Comparison of ENCODE assay signal across 19 cellular contexts in the genomic region with DNA sequence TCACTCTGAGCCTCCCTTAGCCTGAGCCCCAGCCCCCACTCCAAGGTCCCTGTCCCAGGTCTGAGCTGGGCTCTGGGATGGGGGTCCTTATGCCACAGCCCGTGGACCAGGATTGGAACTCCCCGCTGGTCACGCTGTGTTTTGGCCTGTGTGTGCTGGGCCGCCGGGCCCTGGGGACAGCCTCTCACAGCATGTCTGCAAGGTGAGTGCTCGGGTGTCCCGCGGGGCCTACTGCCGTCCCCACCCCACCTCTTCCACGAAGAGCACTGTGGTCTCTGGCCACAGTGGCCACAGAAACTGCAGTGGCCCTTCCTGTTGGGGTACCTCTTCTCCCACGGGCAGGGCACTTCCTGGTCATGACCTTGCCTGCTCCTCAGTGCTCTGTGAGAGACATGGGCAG. TPM values are rescaled to one million over a fixed set of nuclear protein-coding genes. Genes with fewer than 3 reads are reported as not detected.
"Had no signal": no experiment of that assay in that cellular context is flagged by ENCODE, and none has a peak within 500 bp of the region (broad histone marks: within the 10 kb centered on the region; RNA-seq: fewer than 3 reads in every experiment).

No MANE protein-coding gene starts in this region.

- H3K27ac Mint-ChIP-seq: memory B cell, type B pancreatic cell had no signal

- H3K4me3 Mint-ChIP-seq: dendritic cell treated with granulocyte-macrophage colony-stimulating factor and Interleukin-4, amounts not matched to agents 40 ng/mL and 50 ng/mL, for 4 days; memory B cell; stimulated activated naive CD8-positive, alpha-beta T cell treated with anti-CD3 and anti-CD28 coated beads, Interleukin-15, amount 100 ng/mL, for 72 hours; type B pancreatic cell had no signal

- ATAC-seq: left ventricle myocardium superior; mucosa of descending colon; stimulated activated naive CD8-positive, alpha-beta T cell treated with anti-CD3 and anti-CD28 coated beads, Interleukin-15, amount 100 ng/mL, for 72 hours had no signal

- H3K27ac ChIP-seq: right atrium auricular region, skin epidermis had no signal

- H3K9me3 Mint-ChIP-seq: dendritic cell treated with granulocyte-macrophage colony-stimulating factor and Interleukin-4, amounts not matched to agents 40 ng/mL and 50 ng/mL, for 4 days; memory B cell; naive thymus-derived CD8-positive, alpha-beta T cell; stimulated activated naive CD8-positive, alpha-beta T cell treated with anti-CD3 and anti-CD28 coated beads, Interleukin-15, amount 100 ng/mL, for 72 hours; type B pancreatic cell had no signal

- H3K36me3 Mint-ChIP-seq: type B pancreatic cell had no signal

- H3K4me3 ChIP-seq: mucosa of descending colon, right atrium auricular region, skin epidermis had no signal

- H3K27me3 Mint-ChIP-seq: dendritic cell treated with granulocyte-macrophage colony-stimulating factor and Interleukin-4, amounts not matched to agents 40 ng/mL and 50 ng/mL, for 4 days; memory B cell; naive thymus-derived CD8-positive, alpha-beta T cell; stimulated activated naive CD8-positive, alpha-beta T cell treated with anti-CD3 and anti-CD28 coated beads, Interleukin-15, amount 100 ng/mL, for 72 hours; type B pancreatic cell had no signal

- DNase-seq: activated CD4-positive, alpha-beta T cell treated with anti-CD3 and anti-CD28 coated beads for 1 hour; activated effector memory CD4-positive, alpha-beta T cell treated with Interleukin-2 at 50 U/mL for 16 hours; effector memory CD4-positive, alpha-beta T cell; foreskin melanocyte; kidney glomerular epithelial cell; left ventricle myocardium superior; mucosa of descending colon; naive thymus-derived CD8-positive, alpha-beta T cell; nucleus accumbens; stimulated activated CD4-positive, alpha-beta T cell treated with anti-CD3 and anti-CD28 coated beads, Interleukin-4, amount 100 ng/mL, for 4 hours; stimulated activated CD8-positive, alpha-beta memory T cell treated with anti-CD3 and anti-CD28 coated beads, Interleukin-4, amount 100 ng/mL, for 48 hours; stimulated activated naive CD8-positive, alpha-beta T cell treated with anti-CD3 and anti-CD28 coated beads, Interleukin-15, amount 100 ng/mL, for 72 hours had no signal

- H3K9me3 ChIP-seq: mucosa of descending colon, right atrium auricular region had no signal

- H3K27me3 ChIP-seq: right atrium auricular region had no signal

RNA-seq across cellular contexts. Expression of gene KCNK7, which starts 38.8 kb away (rescaled TPM):
- total RNA-seq: fibroblast of lung, temporal lobe had no signal
- polyA plus RNA-seq: fibroblast of lung had no signal
